Comparison of ENCODE assay signal across 18 cellular contexts in the genomic region with DNA sequence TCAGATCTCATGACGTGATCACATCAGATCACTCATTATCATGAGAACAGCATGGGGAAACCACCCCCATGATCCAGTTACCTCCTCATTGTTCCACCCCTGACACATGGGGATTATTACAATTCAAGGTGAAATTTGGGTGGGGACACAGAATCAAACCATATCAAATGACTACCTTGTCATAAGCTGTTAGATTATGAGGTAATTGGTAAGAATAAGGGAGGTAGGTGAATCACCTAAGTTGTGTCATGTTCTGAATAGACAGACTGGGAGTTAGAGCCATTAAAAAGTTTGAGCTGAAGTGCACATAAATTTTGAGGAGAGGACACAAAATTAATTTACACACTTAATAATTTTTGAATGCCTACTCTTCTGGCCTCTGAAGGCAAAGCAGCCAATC. TPM values are rescaled to one million over a fixed set of nuclear protein-coding genes. Genes with fewer than 3 reads are reported as not detected.
"Had no signal": no experiment of that assay in that cellular context is flagged by ENCODE, and none has a peak within 500 bp of the region (broad histone marks: within the 10 kb centered on the region; RNA-seq: fewer than 3 reads in every experiment).

No MANE protein-coding gene starts in this region.

- H3K27ac ChIP-seq: RWPE1 had no signal

- DNase-seq: KBM-7, MG63, NCI-H1092, NCI-H1105 treated with DMSO at 0.1 percent for 48 hours, NCI-H1417 treated with DMSO at 0.1 percent for 48 hours, NCI-H146, NCI-H1694 treated with DMSO at 0.1 percent for 48 hours, NCI-H1930, NCI-H2081, NCI-H2107, NCI-H2227 treated with DMSO at 0.1 percent for 48 hours, NCI-H524, NCI-H526 treated with DMSO at 0.1 percent for 48 hours, NCI-H748 treated with DMSO at 0.1 percent for 48 hours, SHP77, SK-N-SH had no signal

- H3K27me3 ChIP-seq: MG63 had no signal

RNA-seq across cellular contexts. Expression of a gene that starts 24.7 kb away (rescaled TPM):
- total RNA-seq: HT-29 had no signal
